20 cellular contexts compared by ENCODE assay signal in genomic region chr2:126839711-126840110, GRCh38. TPM values are rescaled to one million over a fixed set of nuclear protein-coding genes. Genes with fewer than 3 reads are reported as not detected.
"Had no signal": no experiment of that assay in that cellular context is flagged by ENCODE, and none has a peak within 500 bp of the region (broad histone marks: within the 10 kb centered on the region; RNA-seq: fewer than 3 reads in every experiment).

No MANE protein-coding gene starts in this region.

- H3K9ac ChIP-seq: neural progenitor cell, parathyroid adenoma had no signal

- ATAC-seq: right cardiac atrium; stimulated activated naive B cell treated with anti-CD40 and anti-IgM and Interleukin-4, amounts not matched to agents 10 μg/mL and 1 μg/mL and 100 μg/mL, for 72 hours; T-helper 17 cell had no signal

- H3K27me3 ChIP-seq: breast epithelium, neural progenitor cell had no signal

- H3K27ac ChIP-seq: breast epithelium, left ventricle myocardium inferior, neural progenitor cell, parathyroid adenoma had no signal

- H3K4me1 ChIP-seq: breast epithelium, left ventricle myocardium inferior, neural progenitor cell, parathyroid adenoma had no signal

- H3K36me3 ChIP-seq: breast epithelium, left ventricle myocardium inferior, neural progenitor cell had no signal

- H3K4me2 ChIP-seq: neural progenitor cell had no signal

- H3K4me3 ChIP-seq: breast epithelium, dorsolateral prefrontal cortex, left ventricle myocardium inferior, neural progenitor cell had no signal

- H3K9me3 ChIP-seq: breast epithelium, left ventricle myocardium inferior had no signal

- DNase-seq: activated B cell treated with CpG ODN at 0.5 μM for 24 hours; activated CD4-positive, alpha-beta T cell treated with anti-CD3 and anti-CD28 coated beads, Interleukin-2, amount 10 ng/mL, durations not matched to agents 24 days and 14 days; activated naive CD4-positive, alpha-beta T cell; aorta; dorsolateral prefrontal cortex; foreskin fibroblast; left ventricle myocardium inferior; right cardiac atrium; stimulated activated CD4-positive, alpha-beta T cell treated with anti-CD3 and anti-CD28 coated beads, Interleukin-1b, Interleukin-23, amount 100 ng/mL, for 48 hours; stimulated activated naive B cell treated with anti-CD40 and anti-IgM and Interleukin-4, amounts not matched to agents 10 μg/mL and 1 μg/mL and 100 μg/mL, for 72 hours; T-helper 17 cell; trophoblast cell had no signal

- H2AFZ ChIP-seq: neural progenitor cell, parathyroid adenoma had no signal

- H3K79me2 ChIP-seq: parathyroid adenoma had no signal

RNA-seq across cellular contexts. Expression of gene TEX51, which starts 59.0 kb away (rescaled TPM):
- total RNA-seq: activated B cell treated with CpG ODN at 0.5 μM for 24 hours; activated CD4-positive, alpha-beta T cell treated with anti-CD3 and anti-CD28 coated beads, Interleukin-2, amount 10 ng/mL, durations not matched to agents 24 days and 14 days; activated T-helper 1 cell treated with anti-CD3 and anti-CD28 coated beads, Interleukin-12 subunit alpha, Interleukin-12 subunit beta, Interleukin-2, Interleukin-4 antibody, amounts not matched to agents 30 ng/mL and 10 ng/mL and 1 ng/mL, durations not matched to agents 14 hours and 24 hours and 36 hours; aorta; breast epithelium; chondrocyte; dorsolateral prefrontal cortex; left ventricle myocardium inferior; mesenteric fat pad; right cardiac atrium; subcutaneous adipose tissue; T-helper 17 cell had no signal
- polyA plus RNA-seq: aorta, esophagus, right cardiac atrium had no signal
